In genomic region chr10:63523015-63523414, GRCh38 we compare ENCODE assay signal across 8 cellular contexts. TPM values are rescaled to one million over a fixed set of nuclear protein-coding genes. Genes with fewer than 3 reads are reported as not detected.
A peak's percentile ranks its signal among the peaks of the same experiment; 100 is the strongest.
DNase-seq lines count a peak whose midpoint lies in the region; ATAC-seq and TF ChIP-seq lines count a peak whose summit lies in the region.

No MANE protein-coding gene starts in this region.

- in situ Hi-C loops in Panc1 (cut with HindIII; ENCODE audit: low pct_unique_long_range_greater_than_20kb, low sequenced_read_pairs): no loop called here

- ATAC-seq in Panc1 (no peak), psoas muscle (no peak), foreskin keratinocyte (no peak), GM18867 (IDR thresholded peaks at IDR 0.05; ENCODE audit: unreplicated experiment) (no peak)

- no peaks in the 10 kb centered on the region for H3K9me2 ChIP-seq in DOHH2 (replicated peaks; ENCODE audit: control insufficient read depth, low read length)

- DNase-seq in Panc1 (ENCODE audit: low read depth, low spot score) (no peak), epithelial cell of prostate (ENCODE audit: low read depth, low spot score) (no peak), psoas muscle (no peak), foreskin keratinocyte (no peak), cerebellum (ENCODE audit: low spot score) (no peak)
- no peak for DNase-seq in stimulated activated CD4-positive, alpha-beta T cell treated with anti-CD3 and anti-CD28 coated beads, Interleukin-15, amount 100 ng/mL, for 24 hours

- WGBS in psoas muscle, 3 donors: 74 to 89% (median 83%) methylated on average over 2 of the region's 2 CpGs

- intact Hi-C loops in Panc1 (cut with micrococcal nuclease; ENCODE audit: unreplicated experiment) (loop anchor here (5.0 kb wide), 1 partner anchor 56 kb away; the partner anchor contains the start of gene JMJD1C), psoas muscle (cut with DNase I) (loop anchor here (5.0 to 10.0 kb wide), 5 partner anchors 49 to 194 kb away; partner anchors contain the start of gene JMJD1C (in 1 of the 2))

- BruUV-seq in Panc1 (replicated peaks; lab: Mats Ljungman, UMichigan): no TSS peak

- H3K79me2 ChIP-seq in DOHH2 (ENCODE audit: control insufficient read depth, low read length): peaks cover 84% of the 10 kb centered on the region

- H3K4me2 ChIP-seq in DOHH2 (ENCODE audit: low read length): peak overlapping the region; percentile 75

- no peak for TF ChIP-seq CTCF in DOHH2 (IDR thresholded peaks at IDR 0.05; ENCODE audit: low read depth, low read length, poor library complexity, severe bottlenecking)
- no peak for TF ChIP-seq CTCF in Panc1 (IDR thresholded peaks at IDR 0.05)
- TF ChIP-seq CTCF in psoas muscle (IDR thresholded peaks at IDR 0.05): no peak
- no peak for TF ChIP-seq CTCF in foreskin keratinocyte (conservative IDR thresholded peaks at IDR 0.05)

- H3K27me3 ChIP-seq in DOHH2 (ENCODE audit: control insufficient read depth, low read length) (no peaks in the 10 kb centered on the region), Panc1 (ENCODE audit: control insufficient read depth, insufficient read depth, low read length) (no peaks in the 10 kb centered on the region), psoas muscle (ENCODE audit: insufficient read depth in 3 of 3, low read length in 2 of 3) (no peaks in the 10 kb centered on the region), foreskin keratinocyte (no peaks in the 10 kb centered on the region)

- H3K4me1 ChIP-seq in DOHH2 (ENCODE audit: control insufficient read depth, low read length) (peaks cover 33% of the 10 kb centered on the region), Panc1 (ENCODE audit: control insufficient read depth, insufficient read depth, low read length) (peaks cover 54% of the 10 kb centered on the region), psoas muscle (peaks cover 44% of the 10 kb centered on the region), foreskin keratinocyte (peaks cover 29% of the 10 kb centered on the region)

- no peaks in the 10 kb centered on the region for H4K20me1 ChIP-seq in DOHH2 (ENCODE audit: control insufficient read depth, insufficient read depth, low read depth, low read length)

- H3K27ac ChIP-seq in DOHH2 (ENCODE audit: low read depth, low read length) (no peak overlapping the region), Panc1 (ENCODE audit: low read length) (peak overlapping the region; percentile 94), epithelial cell of prostate (peak overlapping the region; percentile 97), psoas muscle (peak overlapping the region; percentile 98), foreskin keratinocyte (no peak overlapping the region)

- peaks cover 3% of the 10 kb centered on the region; the same call in 1 of the 2 replicates for H3K36me3 ChIP-seq in DOHH2 (ENCODE audit: control insufficient read depth, low read length)
- H3K36me3 ChIP-seq in Panc1 (ENCODE audit: control insufficient read depth, insufficient read depth, low read length): no peaks in the 10 kb centered on the region; the same call in 1 of the 2 replicates
- H3K36me3 ChIP-seq in psoas muscle (ENCODE audit: insufficient read depth in 1 of 2, low read depth in 1 of 2): no peaks in the 10 kb centered on the region

- H3F3A ChIP-seq in DOHH2 (ENCODE audit: control insufficient read depth, insufficient read depth): no peaks in the 10 kb centered on the region

- CTCF ChIA-PET in Panc1 (lab: Charles Lee): interaction anchor here (1.1 kb wide), 1 partner anchor 198 kb away, joined by 5 read pairs; no protein-coding TSS in a partner anchor

- H3K9me3 ChIP-seq in DOHH2 (ENCODE audit: control insufficient read depth, insufficient read depth, low read length) (no peaks in the 10 kb centered on the region), Panc1 (ENCODE audit: control insufficient read depth, insufficient read depth, low read depth, low read length) (no peaks in the 10 kb centered on the region), psoas muscle (no peaks in the 10 kb centered on the region)

- POLR2A ChIA-PET in Panc1 (lab: Charles Lee): interaction anchor here (0.6 to 0.8 kb wide), 3 partner anchors 59 to 287 kb away, joined by 3 to 17 read pairs (median 3); no protein-coding TSS in a partner anchor

- H3K4me3 ChIP-seq in DOHH2 (ENCODE audit: low read length) (peak overlapping the region; percentile 92; the same call in 1 of the 2 replicates), Panc1 (ENCODE audit: low read depth in 2 of 2, low read length in 2 of 2) (peak overlapping the region; percentile 70 to 83), psoas muscle (peak overlapping the region; percentile 83)

RNA-seq across cellular contexts. Expression of gene REEP3, which starts 1.8 kb away (rescaled TPM):
- total RNA-seq in Panc1 (2021; ENCODE audit: unreplicated experiment) (135 TPM), psoas muscle (10 to 100 TPM; 12.4 to 17.2 (median 16.5) TPM), foreskin keratinocyte (64.8 and 66.2 TPM in 2 replicates), cerebellum (18.7 TPM)
- polyA plus RNA-seq in Panc1 (2012; ENCODE audit: insufficient read length): 42.3 TPM
- polyA plus RNA-seq in psoas muscle (10 to 100 TPM in 1 of 3 donors, 1 to 10 TPM in 2; 6.5 to 18.4 (median 8.2) TPM), foreskin keratinocyte (20.7 and 22.9 TPM in 2 replicates)

RNA-seq across cellular contexts. Expression of gene JMJD1C, which starts 57.2 kb away (rescaled TPM):
- total RNA-seq in Panc1 (2021; ENCODE audit: unreplicated experiment) (88.3 TPM), psoas muscle (10 to 100 TPM; 23.3 to 74.4 (median 30.3) TPM), foreskin keratinocyte (42.0 and 51.6 TPM in 2 replicates), cerebellum (205 TPM)
- 28.9 TPM for polyA plus RNA-seq in Panc1 (2012; ENCODE audit: insufficient read length)
- polyA plus RNA-seq in psoas muscle (10 to 100 TPM; 17.5 to 35.6 (median 17.7) TPM), foreskin keratinocyte (11.4 and 12.0 TPM in 2 replicates)

Comparison
In these comparisons a context has a peak if more than half of its experiments do, and no peak if none do; other contexts are left out.
1. H3K27ac ChIP-seq: peak in Panc1 (single experiment), epithelial cell of prostate (single experiment) and psoas muscle (single experiment); none in DOHH2 (single experiment) and foreskin keratinocyte (single experiment).
2. Peak in every context shown above with its lines, with median percentiles within 50 percentile points of each other: H3K4me3 ChIP-seq.